ENCODE assay signal across 8 cellular contexts in the genomic region with DNA sequence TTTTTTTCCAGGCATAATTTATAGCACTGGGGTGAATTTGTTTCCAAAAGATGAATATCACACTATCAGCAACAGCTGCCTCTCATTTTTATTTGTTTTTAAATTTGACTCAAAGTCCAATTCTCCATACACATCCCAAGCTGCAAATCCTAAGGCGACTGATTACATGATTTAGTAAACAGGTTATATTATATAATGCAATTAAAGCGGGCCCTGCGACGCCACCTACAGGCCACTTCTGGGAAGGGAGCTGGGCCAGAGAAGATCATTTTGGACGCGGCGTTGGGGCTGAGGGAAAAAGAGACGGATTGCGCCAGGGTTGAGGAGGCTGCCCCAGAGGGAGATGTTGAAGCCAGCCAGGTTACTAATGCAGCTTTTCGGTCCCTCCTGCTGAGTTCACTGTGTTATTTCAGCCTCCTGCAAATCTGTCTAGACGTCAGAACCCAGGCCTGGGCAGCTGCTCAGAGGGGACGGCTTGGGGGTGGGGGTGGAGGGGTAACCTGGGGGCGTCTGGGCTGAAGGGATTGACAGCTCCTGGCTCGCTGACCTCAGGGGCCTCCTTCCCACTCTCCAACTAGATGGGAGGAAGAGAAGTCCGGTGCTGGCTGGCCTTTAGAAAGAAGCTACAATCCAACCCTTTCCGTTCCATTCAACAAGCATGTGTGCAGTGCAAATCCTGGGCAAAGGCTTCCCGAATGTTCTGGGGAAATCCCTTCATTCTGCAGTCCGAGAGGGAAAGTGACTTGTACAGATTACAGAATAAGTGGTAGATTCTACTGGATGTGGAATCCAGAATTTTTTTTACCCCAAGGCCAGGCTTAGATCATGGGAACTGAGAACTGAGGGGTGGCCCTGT.
DNase-seq lines count a peak whose midpoint lies in the region; ATAC-seq and TF ChIP-seq lines count a peak whose summit lies in the region.

No MANE protein-coding gene starts in this region.

- peak; percentile 78 for TF ChIP-seq RAD21 in IMR-90 (IDR thresholded peaks at IDR 0.05; ENCODE audit: low read length)

- no peaks in the 10 kb centered on the region for H3K9me3 ChIP-seq in IMR-90 (ENCODE audit: control insufficient read depth, insufficient read depth, low read length)
- no peaks in the 10 kb centered on the region for H3K9me3 ChIP-seq in hepatocyte (ENCODE audit: low read depth)
- H3K9me3 ChIP-seq in sigmoid colon, result no peaks in the 10 kb centered on the region

- H4K20me1 ChIP-seq in IMR-90 (ENCODE audit: insufficient read depth, low read length) (no peaks in the 10 kb centered on the region), hepatocyte (ENCODE audit: insufficient read depth, poor library complexity, severe bottlenecking) (no peaks in the 10 kb centered on the region)

- no peak overlapping the region for H2AK5ac ChIP-seq in IMR-90 (ENCODE audit: low read depth, low read length)

- TF ChIP-seq EP300 in sigmoid colon (IDR thresholded peaks at IDR 0.05), result no peak

- no peak overlapping the region for H3K56ac ChIP-seq in IMR-90 (ENCODE audit: extremely low read depth, insufficient read depth, low read length)

- no peak overlapping the region for H3K4me3 ChIP-seq in IMR-90 (ENCODE audit: insufficient read depth, low read depth, low read length)
- no peak overlapping the region for H3K4me3 ChIP-seq in astrocyte of the spinal cord (ENCODE audit: low read depth, low read length)
- no peak overlapping the region for H3K4me3 ChIP-seq in hepatocyte
- no peak overlapping the region for H3K4me3 ChIP-seq in sigmoid colon

- no peak overlapping the region for H3K23ac ChIP-seq in IMR-90 (ENCODE audit: low read depth, low read length)

- POLR2A ChIA-PET in IMR-90 (lab: Charles Lee; ENCODE audit: unreplicated experiment), result interaction anchor here (1.5 kb wide), 1 partner anchor 178 kb away, joined by 4 read pairs; no protein-coding TSS in a partner anchor

- H4K5ac ChIP-seq in IMR-90 (ENCODE audit: low read depth, low read length), result no peak overlapping the region

- H2BK20ac ChIP-seq in IMR-90 (ENCODE audit: low read depth, low read length), result no peak overlapping the region

- H3K27me3 ChIP-seq in IMR-90 (ENCODE audit: control insufficient read depth, insufficient read depth, low read length) (no peaks in the 10 kb centered on the region), hepatocyte (no peaks in the 10 kb centered on the region), sigmoid colon (no peaks in the 10 kb centered on the region)

- H4K91ac ChIP-seq in IMR-90 (ENCODE audit: insufficient read depth, low read depth, low read length), result no peak overlapping the region

- H3K9me2 ChIP-seq in hepatocyte (replicated peaks; ENCODE audit: insufficient read depth), result no peaks in the 10 kb centered on the region

- no TSS peak for BruUV-seq in IMR-90 (replicated peaks; lab: Mats Ljungman, UMichigan)

- dilution Hi-C loops in IMR-90 (cut with HindIII; ENCODE audit: low sequenced_read_pairs, unreplicated experiment), result no loop called here

- no peak overlapping the region for H3K9ac ChIP-seq in IMR-90 (ENCODE audit: low read depth, low read length)

- intact Hi-C loops in IMR-90 (cut with micrococcal nuclease) (loop anchor here (1.0 to 5.0 kb wide), 3 partner anchors 84 to 182 kb away; partner anchors contain the start of gene PKNOX2), sigmoid colon (cut with DNase I) (loop anchor here (1.0 to 10.0 kb wide), 5 partner anchors 61 to 389 kb away; partner anchors contain the start of genes PKNOX2, STT3A and TMEM218)

- in situ Hi-C loops in IMR-90 (cut with MboI; ENCODE audit: low sequenced_read_pairs), result loop anchor here (5.0 kb wide), 1 partner anchor 184 kb away; the partner anchor contains the start of gene PKNOX2
- in situ Hi-C loops in SK-MEL-5 (cut with HindIII; ENCODE audit: low pct_unique_long_range_greater_than_20kb, low sequenced_read_pairs), result no loop called here
- in situ Hi-C loops in astrocyte of the spinal cord (cut with HindIII; ENCODE audit: low sequenced_read_pairs), result no loop called here

- no peak overlapping the region for H3K14ac ChIP-seq in IMR-90 (replicated peaks; ENCODE audit: low read depth, low read length)

- H3K4me1 ChIP-seq in IMR-90 (ENCODE audit: control insufficient read depth, insufficient read depth, low read length), result peaks cover 2% of the 10 kb centered on the region; the same call in 1 of the 2 replicates
- H3K4me1 ChIP-seq in hepatocyte (ENCODE audit: insufficient read depth), result peaks cover 19% of the 10 kb centered on the region
- H3K4me1 ChIP-seq in sigmoid colon, result peaks cover 0 to 22% (median 19%) of the 10 kb centered on the region in 4 donors

- TF ChIP-seq POLR2A in IMR-90 (IDR thresholded peaks at IDR 0.05; ENCODE audit: low read depth, low read length) (no peak), sigmoid colon (IDR thresholded peaks at IDR 0.05) (no peak)

- H3K27ac ChIP-seq in IMR-90 (ENCODE audit: insufficient read depth, low read length) (no peak overlapping the region), hepatocyte (peak overlapping the region; percentile 48), sigmoid colon (peak overlapping the region; percentile 59 to 65 (median 60))

- no peak overlapping the region for H3K18ac ChIP-seq in IMR-90 (ENCODE audit: low read depth, low read length)

- peak overlapping the region; percentile 55 for H2AFZ ChIP-seq in IMR-90 (replicated peaks; ENCODE audit: low read length, poor library complexity)
- H2AFZ ChIP-seq in hepatocyte, result no peak overlapping the region

- DNase-seq in GM03348 (ENCODE audit: low spot score) (peak; percentile 91), IMR-90 (peak; percentile 67), SK-MEL-5 (ENCODE audit: low read depth, low spot score) (peak; percentile 68), astrocyte of the spinal cord (ENCODE audit: low read depth, low spot score) (peak; percentile 92), hepatocyte (ENCODE audit: low spot score) (peak; percentile 84), sigmoid colon (peak; percentile 92), activated gamma-delta T cell treated with Interleukin-2 at 50 U/mL for 16 hours (no peak)

- WGBS in IMR-90 (ENCODE audit: extremely low coverage in 2 of 2, insufficient read length in 1 of 2), 2 experiments, result no CpG with 5 or more reads among the region's 18 CpGs
- WGBS in hepatocyte (ENCODE audit: low lambda C conversion rate, missing lambda C conversion rate), result 25% methylated on average over 17 of the region's 18 CpGs
- 22 to 23% methylated on average over 18 of the region's 18 CpGs for WGBS in sigmoid colon, 2 donors

- no peak overlapping the region for H2BK5ac ChIP-seq in IMR-90 (ENCODE audit: low read depth, low read length, poor library complexity, severe bottlenecking)

- TF ChIP-seq CTCF in IMR-90 (conservative IDR thresholded peaks at IDR 0.05; ENCODE audit: low read depth, low read length) (peak; percentile 89), astrocyte of the spinal cord (IDR thresholded peaks at IDR 0.05; ENCODE audit: low read depth, low read length) (peak; percentile 91), hepatocyte (IDR thresholded peaks at IDR 0.05; ENCODE audit: poor library complexity) (peak; percentile 92), sigmoid colon (IDR thresholded peaks at IDR 0.05) (peak; percentile 71 to 96 (median 84))

- H3K4me2 ChIP-seq in IMR-90 (ENCODE audit: low read depth, low read length) (no peak overlapping the region), hepatocyte (no peak overlapping the region)

- no peak overlapping the region for H2BK15ac ChIP-seq in IMR-90 (ENCODE audit: low read depth, low read length)

- H3K4ac ChIP-seq in IMR-90 (ENCODE audit: low read depth, low read length), result no peak overlapping the region

- ATAC-seq in IMR-90 (ENCODE audit: low read depth), result peak; percentile 82
- no peak for ATAC-seq in GM19463 (IDR thresholded peaks at IDR 0.05; ENCODE audit: unreplicated experiment)

- no peak overlapping the region for H2AK9ac ChIP-seq in IMR-90 (replicated peaks; ENCODE audit: low read depth, low read length, poor library complexity)

- no peaks in the 10 kb centered on the region for H3K36me3 ChIP-seq in IMR-90 (ENCODE audit: control insufficient read depth, insufficient read depth, low read length)
- no peaks in the 10 kb centered on the region for H3K36me3 ChIP-seq in hepatocyte (replicated peaks; ENCODE audit: insufficient read depth, low read depth)
- no peaks in the 10 kb centered on the region for H3K36me3 ChIP-seq in sigmoid colon

- H3K79me2 ChIP-seq in hepatocyte, result no peaks in the 10 kb centered on the region

- H3K9me1 ChIP-seq in IMR-90 (ENCODE audit: insufficient read depth, low read length), result no peaks in the 10 kb centered on the region

- CTCF ChIA-PET in IMR-90 (lab: Yijun Ruan, JAX), result interaction anchor here (0.6 to 2.4 kb wide), 24 partner anchors 12 to 255 kb away, joined by 3 to 11 read pairs (median 4); partner anchors contain the start of genes PKNOX2 and TMEM218

- no peak overlapping the region for H4K8ac ChIP-seq in IMR-90 (ENCODE audit: low read depth in 2 of 2, low read length in 2 of 2)

- no peak overlapping the region for H2BK120ac ChIP-seq in IMR-90 (ENCODE audit: low read depth, low read length)

- no peaks in the 10 kb centered on the region for H3K79me1 ChIP-seq in IMR-90 (ENCODE audit: low read depth in 1 of 2, low read length in 2 of 2)

TF ChIP-seq in IMR-90, 13 proteins besides CTCF, POLR2A, EP300 and RAD21:
- TF ChIP-seq MAZ (IDR thresholded peaks at IDR 0.05; ENCODE audit: borderline replicate concordance, low read depth, low read length) (0 out of 2 replicates have a peak, but pooled peaks have one; percentile 20), SMC3 (IDR thresholded peaks at IDR 0.05; ENCODE audit: low read depth, low read length) (peak; percentile 86), NFE2L2 (IDR thresholded peaks at IDR 0.05; ENCODE audit: low read depth, low read length) (no peak), CEBPB (IDR thresholded peaks at IDR 0.05; ENCODE audit: low read depth, low read length) (peak; percentile 77), MAFK (IDR thresholded peaks at IDR 0.05; ENCODE audit: low read depth, low read length) (no peak), FOS (IDR thresholded peaks at IDR 0.05; ENCODE audit: low read depth, low read length) (no peak)
